ENCODE assay signal across 7 cellular contexts in the genomic region with DNA sequence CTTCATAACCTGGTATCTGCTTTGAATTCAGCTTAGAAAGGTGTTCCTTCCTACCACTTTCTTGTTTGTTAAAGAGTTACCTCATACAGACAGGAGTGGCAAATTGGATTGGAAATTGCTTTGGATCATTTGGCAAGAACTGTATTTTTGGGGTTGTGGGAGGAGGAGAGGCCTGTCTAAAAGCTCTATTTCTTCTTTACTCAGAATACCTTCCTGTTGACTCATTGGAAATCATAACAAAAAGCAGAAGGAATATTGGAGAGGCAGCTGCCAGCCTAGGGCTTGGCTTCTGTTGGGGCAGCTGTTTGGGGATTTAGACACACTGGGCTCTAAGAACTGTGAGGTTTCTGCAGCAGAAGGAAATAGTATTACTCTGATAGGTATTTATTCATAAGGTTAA. TPM values are rescaled to one million over a fixed set of nuclear protein-coding genes. Genes with fewer than 3 reads are reported as not detected.
DNase-seq lines count a peak whose midpoint lies in the region; ATAC-seq and TF ChIP-seq lines count a peak whose summit lies in the region.

No MANE protein-coding gene starts in this region.

- H3K27me3 Mint-ChIP-seq in brain, result peaks cover 3% of the 10 kb centered on the region

- no peak for TF ChIP-seq CTCF in brain (conservative IDR thresholded peaks at IDR 0.05)
- no peak for TF ChIP-seq CTCF in transverse colon (IDR thresholded peaks at IDR 0.05)

- no peak for TF ChIP-seq EP300 in transverse colon (IDR thresholded peaks at IDR 0.05; ENCODE audit: low read depth)

- no peak for TF ChIP-seq POLR2A in transverse colon (IDR thresholded peaks at IDR 0.05)

- peaks cover 69% of the 10 kb centered on the region for H3K4me1 Mint-ChIP-seq in brain

- H3K4me3 Mint-ChIP-seq in brain, result peak overlapping the region in 4 of 5 experiments; percentile 26 to 65 (median 37)

- H3K4me1 ChIP-seq in transverse colon, result peaks cover 32 to 96% (median 69%) of the 10 kb centered on the region in 4 donors

- peak overlapping the region; percentile 82 to 93 (median 86) for H3K27ac ChIP-seq in transverse colon

- H3K36me3 ChIP-seq in transverse colon, result no peaks in the 10 kb centered on the region

- peak overlapping the region; percentile 17 to 96 (median 86) for H3K27ac Mint-ChIP-seq in brain

- H3K4me3 ChIP-seq in transverse colon, result no peak overlapping the region

- H3K27me3 ChIP-seq in transverse colon, result no peaks in the 10 kb centered on the region

- DNase-seq in GM04504 (ENCODE audit: low read depth), result peak; percentile 65
- peak; percentile 66 for DNase-seq in NCI-H524 treated with DMSO at 0.1 percent for 48 hours (lab: John Stamatoyannopoulos, UW)
- peak; percentile 31 for DNase-seq in left kidney (ENCODE audit: low read depth, low spot score)
- DNase-seq in transverse colon, result no peak
- DNase-seq in NCI-H187 treated with DMSO at 0.1 percent for 48 hours (lab: John Stamatoyannopoulos, UW), result no peak

- in situ Hi-C loops in transverse colon (cut with MboI; ENCODE audit: low pct_ligation_motif_present in 1 of 4, low pct_unique_long_range_greater_than_20kb in 1 of 4, low sequenced_read_pairs in 3 of 4), result no loop called here

- H3K9me3 Mint-ChIP-seq in brain, result peaks cover 0 to 4% (median 0%) of the 10 kb centered on the region in 5 experiments

- H3K9me3 ChIP-seq in transverse colon, result no peaks in the 10 kb centered on the region

- H3K36me3 Mint-ChIP-seq in brain, result peaks cover 30% of the 10 kb centered on the region

- intact Hi-C loops in transverse colon (cut with DNase I; ENCODE audit: low total_unique reads), result no loop called here

- no peak for ATAC-seq in HG03354 (IDR thresholded peaks at IDR 0.05; ENCODE audit: poor library complexity, severe bottlenecking, unreplicated experiment)

RNA-seq across cellular contexts. Expression of a gene that starts 14.2 kb away (rescaled TPM):
- 55.6 TPM for polyA plus RNA-seq in brain (ENCODE audit: insufficient read depth, low read depth, low replicate concordance)
- 100 to 1,000 TPM in 3 of 4 donors, 10 to 100 TPM in 1; 82.8 to 354 (median 282) TPM for total RNA-seq in transverse colon

RNA-seq across cellular contexts. Expression of a gene that starts 50.1 kb away (rescaled TPM):
- polyA plus RNA-seq in brain (ENCODE audit: insufficient read depth, low read depth, low replicate concordance), result 2.3 TPM
- total RNA-seq in transverse colon, result 10 to 100 TPM in 2 of 4 donors, 1 to 10 TPM in 1, under 1 TPM in 1; 0.75 to 22.5 (median 10.2) TPM

Comparison
In these comparisons a context has a peak if more than half of its experiments do, and no peak if none do; other contexts are left out.
1. DNase-seq: peak in GM04504 (single experiment), NCI-H524 treated with DMSO at 0.1 percent for 48 hours (single experiment) and left kidney (single experiment); none in transverse colon (single experiment) and NCI-H187 treated with DMSO at 0.1 percent for 48 hours (single experiment).